In genomic region chr1:201348211-201348566, GRCh38 we compare ENCODE assay signal across 1 cellular context.
TF ChIP-seq lines count a peak whose summit lies in the region.

No MANE protein-coding gene starts in this region.

TF ChIP-seq in GM23338, 12 proteins besides CTCF, POLR2A, EP300 and RAD21 (continued from another document):
- no peak for TF ChIP-seq ZNF462 (CRISPR knock-in tag; IDR thresholded peaks at IDR 0.05)
